In the genomic region with DNA sequence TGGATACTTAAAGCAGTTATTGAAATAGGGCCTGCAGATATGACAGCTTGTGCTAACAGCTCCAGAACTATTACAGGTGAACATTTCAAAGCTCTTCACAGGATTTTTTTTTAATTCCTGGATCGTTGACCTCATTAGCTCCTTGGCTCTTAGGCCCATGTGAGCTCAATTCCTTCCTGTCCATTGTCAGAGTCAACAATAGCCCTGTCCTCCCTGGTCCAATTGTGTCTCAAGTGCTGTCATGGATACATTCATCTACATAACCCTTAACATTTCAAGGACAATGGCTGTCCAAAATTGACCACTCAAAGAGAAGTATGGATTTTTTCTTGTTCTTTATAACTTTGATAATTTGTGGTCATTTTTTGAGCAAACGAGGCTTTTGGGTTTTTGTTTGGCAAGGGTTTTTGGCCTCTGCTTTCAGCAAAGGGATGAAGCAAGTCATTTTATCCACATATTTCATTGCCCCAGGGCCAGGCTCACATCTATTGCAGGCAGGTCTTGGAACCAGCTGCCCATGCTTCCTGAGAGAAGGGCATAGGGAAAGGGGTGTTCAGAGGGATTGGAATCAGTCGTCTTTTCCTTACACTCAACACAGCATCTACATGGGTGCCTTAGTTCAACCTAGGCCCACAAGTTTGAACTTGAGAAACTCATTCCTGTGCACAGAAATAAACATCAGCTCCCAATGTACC, we compare ENCODE assay signal across 14 cellular contexts.
"Had no signal": no experiment of that assay in that cellular context is flagged by ENCODE, and none has a peak within 500 bp of the region (broad histone marks: within the 10 kb centered on the region; RNA-seq: fewer than 3 reads in every experiment).

No MANE protein-coding gene starts in this region.

- DNase-seq: activated CD4-positive, alpha-beta T cell treated with anti-CD3 and anti-CD28 coated beads for 1 hour; activated CD4-positive, alpha-beta T cell treated with anti-CD3 and anti-CD28 coated beads, Interleukin-2, amount 50 U/mL, for 1 hour; activated CD8-positive, alpha-beta T cell treated with anti-CD3 and anti-CD28 coated beads, Interleukin-2, amount 10 ng/mL, durations not matched to agents 7 days and 5 days; activated gamma-delta T cell treated with Interleukin-2 at 50 U/mL for 16 hours; anterior cingulate cortex; body of pancreas; effector CD4-positive, alpha-beta T cell; ovary; stimulated activated CD4-positive, alpha-beta T cell treated with anti-CD3 and anti-CD28 coated beads, Interleukin-2, amount 100 ng/mL, for 48 hours; stimulated activated CD8-positive, alpha-beta memory T cell treated with anti-CD3 and anti-CD28 coated beads, Interleukin-4, amount 100 ng/mL, for 48 hours; stimulated activated naive B cell treated with anti-CD40 and anti-IgM and Interleukin-4, amounts not matched to agents 10 μg/mL and 1 μg/mL and 100 μg/mL, for 72 hours; transverse colon had no signal

- H3K27ac ChIP-seq: body of pancreas, ovary, prostate gland, transverse colon had no signal

- H3K4me3 ChIP-seq: body of pancreas, ovary, prostate gland, transverse colon had no signal

- H3K27me3 ChIP-seq: body of pancreas, ovary, transverse colon had no signal

- ATAC-seq: activated CD8-positive, alpha-beta T cell treated with anti-CD3 and anti-CD28 coated beads, Interleukin-2, amount 10 ng/mL, durations not matched to agents 7 days and 5 days; body of pancreas; natural killer cell treated with Interleukin-12 subunit alpha and Interleukin-12 subunit beta and Interleukin-15 and Interleukin-18, amount 100 ng/mL, for 72 hours; stimulated activated naive B cell treated with anti-CD40 and anti-IgM and Interleukin-4, amounts not matched to agents 10 μg/mL and 1 μg/mL and 100 μg/mL, for 72 hours had no signal

- H3K9me3 ChIP-seq: body of pancreas, ovary, prostate gland, transverse colon had no signal

- H3K4me1 ChIP-seq: body of pancreas, prostate gland, transverse colon had no signal

- H3K36me3 ChIP-seq: ovary, prostate gland, transverse colon had no signal
